ENCODE assay signal across 14 cellular contexts in genomic region chr3:155872904-155873646, GRCh38. TPM values are rescaled to one million over a fixed set of nuclear protein-coding genes. Genes with fewer than 3 reads are reported as not detected.
DNase-seq lines count a peak whose midpoint lies in the region; ATAC-seq and TF ChIP-seq lines count a peak whose summit lies in the region.
"Had no signal": no experiment of that assay in that cellular context is flagged by ENCODE, and none has a peak within 500 bp of the region (broad histone marks: within the 10 kb centered on the region; RNA-seq: fewer than 3 reads in every experiment).

No MANE protein-coding gene starts in this region.

- peaks cover 0 to 2% (median 0%) of the 10 kb centered on the region in 3 donors for H3K27me3 Mint-ChIP-seq in CD14-positive monocyte (ENCODE audit: low read depth in 3 of 3)
- peaks cover 0 to 9% (median 4%) of the 10 kb centered on the region in 3 donors for H3K27me3 Mint-ChIP-seq in immature natural killer cell (ENCODE audit: low read depth in 3 of 3)

- H3K27ac ChIP-seq in HL-60 (replicated peaks), result peak overlapping the region; percentile 99
- H3K27ac ChIP-seq in SJCRH30, result no peak overlapping the region
- H3K27ac ChIP-seq: epithelial cell of prostate had no signal

- DNase-seq in CD14-positive monocyte (ENCODE audit: low spot score), result no peak
- DNase-seq in HL-60 (ENCODE audit: low read depth in 1 of 2, low spot score in 1 of 2), result no peak
- DNase-seq in SJCRH30, result no peak
- DNase-seq in immature natural killer cell, result no peak
- DNase-seq in GM13976 (ENCODE audit: low spot score), result no peak
- DNase-seq: activated CD4-positive, CD25-positive, alpha-beta regulatory T cell treated with anti-CD3 and anti-CD28 coated beads, Interleukin-2, amount 50 U/mL, for 72 hours; anterior cingulate cortex; kidney glomerular epithelial cell; NCI-H1092 had no signal

- H3K4me1 ChIP-seq in SJCRH30, result 0 out of 2 replicates have a peak, but pooled peaks cover 4% of the 10 kb centered on the region

- H3K27ac Mint-ChIP-seq in CD14-positive monocyte (peak overlapping the region in 5 of 7 donors; percentile 16 to 69 (median 45)), immature natural killer cell (peak overlapping the region in 1 of 6 donors; percentile 10)

- H3K4me1 Mint-ChIP-seq in CD14-positive monocyte (peaks cover 29% of the 10 kb centered on the region), immature natural killer cell (peaks cover 33 to 54% of the 10 kb centered on the region in 2 donors)

- H3K36me3 Mint-ChIP-seq in CD14-positive monocyte (peaks cover 0 to 3% of the 10 kb centered on the region in 2 donors), immature natural killer cell (no peaks in the 10 kb centered on the region)

- TF ChIP-seq CTCF in CD14-positive monocyte (IDR thresholded peaks at IDR 0.05) (no peak), HL-60 (IDR thresholded peaks at IDR 0.05; ENCODE audit: insufficient read depth, low read length) (no peak), GM13976 (IDR thresholded peaks at IDR 0.05; ENCODE audit: borderline replicate concordance, control extremely low read depth, extremely low read depth, insufficient read depth, missing control alignments) (no peak)

- no peaks in the 10 kb centered on the region for H3K36me3 ChIP-seq in SJCRH30
- H3K36me3 ChIP-seq: tibial nerve had no signal

- intact Hi-C loops in CD14-positive monocyte (cut with micrococcal nuclease), result loop anchor here (5.0 to 10.0 kb wide), 2 partner anchors 66 to 68 kb away; partner anchors contain the start of gene C3orf33 (in 2 of the 2)

- in situ Hi-C loops in GM13976 (cut with MboI; ENCODE audit: low sequenced_read_pairs, unreplicated experiment), result no loop called here

- H3K9me3 Mint-ChIP-seq in CD14-positive monocyte, result no peaks in the 10 kb centered on the region
- H3K9me3 Mint-ChIP-seq in immature natural killer cell, result no peaks in the 10 kb centered on the region

- ATAC-seq in HG02938 (IDR thresholded peaks at IDR 0.05; ENCODE audit: unreplicated experiment) (no peak), HG03520 (IDR thresholded peaks at IDR 0.05; ENCODE audit: unreplicated experiment) (no peak), HG03354 (IDR thresholded peaks at IDR 0.05; ENCODE audit: poor library complexity, severe bottlenecking, unreplicated experiment) (no peak)

- peak overlapping the region; percentile 86 for H3K4me3 ChIP-seq in HL-60 (replicated peaks; ENCODE audit: insufficient read depth, low read length)
- H3K4me3 ChIP-seq in SJCRH30, result peak overlapping the region; percentile 84

- H3K27me3 ChIP-seq in HL-60 (ENCODE audit: insufficient read depth, poor library complexity, severe bottlenecking) (no peaks in the 10 kb centered on the region), SJCRH30 (no peaks in the 10 kb centered on the region)
- H3K27me3 ChIP-seq: tibial nerve had no signal

- no peaks in the 10 kb centered on the region for H3K9me3 ChIP-seq in SJCRH30 (replicated peaks)
- H3K9me3 ChIP-seq: tibial nerve had no signal

- no peak overlapping the region for H3K4me3 Mint-ChIP-seq in CD14-positive monocyte
- peak overlapping the region in 3 of 5 donors; percentile 91 to 96 (median 93) for H3K4me3 Mint-ChIP-seq in immature natural killer cell

RNA-seq across cellular contexts. Expression of gene GMPS, which starts 2.6 kb away (rescaled TPM):
- 10 to 100 TPM; 27.4 to 43.4 TPM for polyA plus RNA-seq in CD14-positive monocyte
- 107 and 119 TPM in 2 replicates for total RNA-seq in SJCRH30 (2014; rRNA removed; shearing (Covaris generic))
- polyA plus RNA-seq in immature natural killer cell, result 10 to 100 TPM; 48.1 to 98.7 (median 68.1) TPM

RNA-seq across cellular contexts. Expression of gene SLC33A1, which starts 18.8 kb away (rescaled TPM):
- polyA plus RNA-seq in CD14-positive monocyte, result 10 to 100 TPM; 15.0 to 19.1 TPM
- 15.8 and 18.6 TPM in 2 replicates for total RNA-seq in SJCRH30 (2014; rRNA removed; shearing (Covaris generic))
- polyA plus RNA-seq in immature natural killer cell, result 10 to 100 TPM; 11.8 to 24.7 (median 20.4) TPM

Comparison
In these comparisons a context has a peak if more than half of its experiments do, and no peak if none do; other contexts are left out.
1. H3K4me3 Mint-ChIP-seq: peak in immature natural killer cell (3 of 5); none in CD14-positive monocyte (0 of 2).